In the genomic region with DNA sequence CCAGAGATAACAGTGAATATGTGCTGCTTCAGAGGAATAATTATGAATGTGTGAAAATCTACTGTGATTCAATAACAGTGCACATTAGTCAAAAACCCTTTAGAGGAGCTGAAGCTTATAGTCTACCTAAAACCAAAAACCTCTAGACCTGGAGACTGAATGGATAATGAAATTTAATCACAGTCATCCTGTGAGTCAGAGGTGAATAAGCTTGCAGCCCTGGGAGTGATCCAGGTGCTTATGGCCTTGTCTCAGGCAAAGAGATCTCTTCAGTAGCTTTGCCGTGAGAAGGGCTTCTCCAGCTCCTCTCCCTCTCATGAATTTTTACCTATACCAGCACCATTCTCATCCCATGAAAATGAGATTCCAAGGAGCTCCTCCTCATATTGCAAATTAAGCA, we compare ENCODE assay signal across 14 cellular contexts.
DNase-seq lines count a peak whose midpoint lies in the region; ATAC-seq lines count a peak whose summit lies in the region.
"Had no signal": no experiment of that assay in that cellular context is flagged by ENCODE, and none has a peak within 500 bp of the region (broad histone marks: within the 10 kb centered on the region; RNA-seq: fewer than 3 reads in every experiment).

No MANE protein-coding gene starts in this region.

- no peak for ATAC-seq in GM18498 (IDR thresholded peaks at IDR 0.05; ENCODE audit: unreplicated experiment)
- ATAC-seq: left lobe of liver; natural killer cell treated with Interleukin-12 subunit alpha and Interleukin-12 subunit beta and Interleukin-15 and Interleukin-18, amount 100 ng/mL, for 72 hours had no signal

- DNase-seq in GM04504 (ENCODE audit: low read depth) (peak; percentile 33), NCI-H1436 treated with DMSO at 0.1 percent for 48 hours (lab: John Stamatoyannopoulos, UW) (peak; percentile 73), amniotic stem cell (lab: John Stamatoyannopoulos, UW) (peak; percentile 40), kidney tubule cell (ENCODE audit: low spot score) (peak; percentile 82), NCI-H82 treated with DMSO at 0.1 percent for 48 hours (lab: John Stamatoyannopoulos, UW; ENCODE audit: unreplicated experiment) (no peak), NCI-H1694 (lab: John Stamatoyannopoulos, UW) (no peak), SK-N-DZ (ENCODE audit: low spot score) (no peak)
- DNase-seq: activated CD4-positive, CD25-positive, alpha-beta regulatory T cell; glutamatergic neuron; NCI-H2029; sigmoid colon had no signal

Comparison
In these comparisons a context has a peak if more than half of its experiments do, and no peak if none do; other contexts are left out.
1. DNase-seq: peak in GM04504 (single experiment), NCI-H1436 treated with DMSO at 0.1 percent for 48 hours (single experiment), amniotic stem cell (single experiment) and kidney tubule cell (single experiment); none in NCI-H82 treated with DMSO at 0.1 percent for 48 hours (single experiment), NCI-H1694 (single experiment) and SK-N-DZ (single experiment).